7 cellular contexts compared by ENCODE assay signal in the genomic region with DNA sequence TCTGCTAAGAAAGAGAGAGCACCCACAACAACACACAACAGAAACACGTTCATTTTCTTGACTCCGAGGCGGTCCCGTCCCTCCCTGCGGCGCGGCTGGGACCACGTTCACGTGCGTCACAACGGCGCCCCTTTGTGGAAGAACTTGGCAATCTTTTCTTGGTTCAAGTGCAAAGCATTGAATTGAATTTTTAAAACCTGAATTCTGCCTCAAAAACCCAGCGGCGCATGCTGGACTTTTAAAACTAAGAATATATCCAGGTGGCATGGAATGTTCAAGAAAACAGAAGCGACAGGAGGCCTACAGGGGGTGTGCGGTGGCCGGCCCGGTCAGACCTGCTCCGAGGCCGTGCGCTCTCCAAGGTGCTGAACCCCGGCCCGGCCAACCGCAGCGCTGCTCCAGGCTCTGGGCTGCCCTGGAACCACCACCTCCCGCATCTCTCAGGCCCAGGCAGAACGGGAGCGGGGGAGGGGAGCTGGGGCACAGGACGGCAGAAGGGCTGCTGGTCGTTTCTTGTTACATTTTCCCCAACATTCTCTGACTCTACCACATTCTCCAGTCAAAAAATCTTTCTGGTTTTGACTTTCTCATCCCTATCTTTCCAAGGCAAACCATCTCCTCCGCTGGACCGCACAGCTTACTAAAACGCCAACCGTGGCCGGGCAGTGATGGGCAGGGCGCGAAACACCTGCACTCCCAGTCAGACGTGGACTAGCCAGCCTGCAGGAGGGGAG. TPM values are rescaled to one million over a fixed set of nuclear protein-coding genes. Genes with fewer than 3 reads are reported as not detected.
A peak's percentile ranks its signal among the peaks of the same experiment; 100 is the strongest.
DNase-seq lines count a peak whose midpoint lies in the region; ATAC-seq lines count a peak whose summit lies in the region.

No MANE protein-coding gene starts in this region.

- peak; percentile 73 for DNase-seq in GM19238 (ENCODE audit: insufficient read length, low spot score)
- DNase-seq in NCI-H510A treated with DMSO at 0.1 percent for 48 hours (lab: John Stamatoyannopoulos, UW): peak; percentile 45
- DNase-seq in activated CD8-positive, alpha-beta memory T cell treated with anti-CD3 and anti-CD28 coated beads for 24 hours: peak; percentile 85
- DNase-seq in effector CD8-positive, alpha-beta T cell (lab: John Stamatoyannopoulos, UW): peak; percentile 40
- DNase-seq in mesenchymal stem cell: peak; percentile 70
- DNase-seq in stimulated activated CD8-positive, alpha-beta memory T cell treated with anti-CD3 and anti-CD28 coated beads, Interleukin-2, amount 100 ng/mL, for 1 hour (ENCODE audit: low read depth in 2 of 2): peak; percentile 38 to 54

- peaks cover 23% of the 10 kb centered on the region for H3K4me1 ChIP-seq in mesenchymal stem cell (ENCODE audit: control insufficient read depth, insufficient read depth, low read depth, low read length)

- no peak overlapping the region for H4K8ac ChIP-seq in mesenchymal stem cell (ENCODE audit: low read length)

- H3K18ac ChIP-seq in mesenchymal stem cell (ENCODE audit: low read depth in 1 of 2, low read length in 2 of 2): no peak overlapping the region

- H3K9ac ChIP-seq in mesenchymal stem cell (ENCODE audit: low read length): peak overlapping the region; percentile 15

- H3K14ac ChIP-seq in mesenchymal stem cell (ENCODE audit: low read length in 2 of 2): no peak overlapping the region

- H2BK12ac ChIP-seq in mesenchymal stem cell (ENCODE audit: low read length in 2 of 2): no peak overlapping the region

- no peak overlapping the region for H2AK5ac ChIP-seq in mesenchymal stem cell (ENCODE audit: low read length, severe bottlenecking)

- no peaks in the 10 kb centered on the region for H3K9me3 ChIP-seq in mesenchymal stem cell (ENCODE audit: control insufficient read depth, low read length)

- H3K23ac ChIP-seq in mesenchymal stem cell (ENCODE audit: low read length in 2 of 2): no peak overlapping the region

- peaks cover 8 to 18% of the 10 kb centered on the region in 2 experiments for H3K36me3 ChIP-seq in mesenchymal stem cell (ENCODE audit: control insufficient read depth in 1 of 2, insufficient read depth in 2 of 2, low read depth in 1 of 2, low read length in 2 of 2)

- ATAC-seq in HG03095 (IDR thresholded peaks at IDR 0.05; ENCODE audit: unreplicated experiment): no peak

- no peak overlapping the region for H4K91ac ChIP-seq in mesenchymal stem cell (ENCODE audit: low read length)

- no peak overlapping the region for H3K27ac ChIP-seq in mesenchymal stem cell (ENCODE audit: low read length, poor library complexity, severe bottlenecking)

- peaks cover 24% of the 10 kb centered on the region for H3K79me1 ChIP-seq in mesenchymal stem cell (replicated peaks; ENCODE audit: low read length, poor library complexity, severe bottlenecking)

- H2BK120ac ChIP-seq in mesenchymal stem cell (ENCODE audit: low read depth, low read length): no peak overlapping the region

- no peak overlapping the region for H2BK15ac ChIP-seq in mesenchymal stem cell (ENCODE audit: low read depth, poor library complexity, severe bottlenecking)

- no peaks in the 10 kb centered on the region for H3K27me3 ChIP-seq in mesenchymal stem cell (ENCODE audit: control insufficient read depth in 1 of 2, insufficient read depth in 1 of 2, low read length in 2 of 2)

- no peak overlapping the region for H2BK5ac ChIP-seq in mesenchymal stem cell (ENCODE audit: low read depth, low read length, poor library complexity, severe bottlenecking)

- no peak overlapping the region for H3K4ac ChIP-seq in mesenchymal stem cell (ENCODE audit: low read depth in 1 of 2, low read length in 2 of 2)

- H2AFZ ChIP-seq in mesenchymal stem cell (ENCODE audit: low read depth, low read length): no peak overlapping the region

- H3K4me2 ChIP-seq in mesenchymal stem cell (ENCODE audit: low read length, poor library complexity, severe bottlenecking): no peak overlapping the region

- no peak overlapping the region for H3K4me3 ChIP-seq in mesenchymal stem cell (ENCODE audit: insufficient read depth in 1 of 2, low read depth in 1 of 2, low read length in 2 of 2)

- 27% methylated on average over 37 of the region's 38 CpGs for WGBS in mesenchymal stem cell

RNA-seq across cellular contexts. Expression of a gene that starts 3.4 kb away (rescaled TPM):
- 6.2 TPM for polyA plus RNA-seq in mesenchymal stem cell (2013, experiment 1 of 2)
- polyA plus RNA-seq in mesenchymal stem cell (2013, experiment 2 of 2): 5.8 TPM

RNA-seq across cellular contexts. Expression of a gene that starts 3.7 kb away (rescaled TPM):
- polyA plus RNA-seq in mesenchymal stem cell (2013, experiment 1 of 2): 15.4 TPM
- 16.0 TPM for polyA plus RNA-seq in mesenchymal stem cell (2013, experiment 2 of 2)

RNA-seq across cellular contexts. Expression of a gene that starts 35.8 kb away (rescaled TPM):
- polyA plus RNA-seq in mesenchymal stem cell (2013, experiment 1 of 2): 40.1 TPM
- polyA plus RNA-seq in mesenchymal stem cell (2013, experiment 2 of 2): 39.0 TPM

RNA-seq across cellular contexts. Expression of a gene that starts 43.1 kb away (rescaled TPM):
- polyA plus RNA-seq in mesenchymal stem cell (2013, experiment 1 of 2): not detected
- polyA plus RNA-seq in mesenchymal stem cell (2013, experiment 2 of 2): not detected

RNA-seq across cellular contexts. Expression of a gene that starts 43.8 kb away (rescaled TPM):
- polyA plus RNA-seq in mesenchymal stem cell (2013, experiment 1 of 2): 45.9 TPM
- 44.2 TPM for polyA plus RNA-seq in mesenchymal stem cell (2013, experiment 2 of 2)
